8 cellular contexts compared by ENCODE assay signal in genomic region chr19:55279376-55279772, GRCh38. TPM values are rescaled to one million over a fixed set of nuclear protein-coding genes. Genes with fewer than 3 reads are reported as not detected.
A peak's percentile ranks its signal among the peaks of the same experiment; 100 is the strongest.
DNase-seq lines count a peak whose midpoint lies in the region; ATAC-seq and TF ChIP-seq lines count a peak whose summit lies in the region.

No MANE protein-coding gene starts in this region.

- DNase-seq in GM06990 (ENCODE audit: extremely low read depth, insufficient read length) (no peak), fibroblast of mammary gland (ENCODE audit: low read depth) (no peak), psoas muscle (no peak), NCI-H187 (lab: John Stamatoyannopoulos, UW) (no peak), midbrain (lab: John Stamatoyannopoulos, UW) (no peak)

- no peaks in the 10 kb centered on the region for H4K20me1 ChIP-seq in SU-DHL-6 (ENCODE audit: low read depth, low read length)

- H3K9ac ChIP-seq in SU-DHL-6 (ENCODE audit: low read length): peak overlapping the region; percentile 66

- no peaks in the 10 kb centered on the region for H3K9me2 ChIP-seq in SU-DHL-6 (replicated peaks; ENCODE audit: insufficient read depth, low read length)

- H3F3A ChIP-seq in SU-DHL-6 (ENCODE audit: insufficient read depth): peaks cover 41% of the 10 kb centered on the region

- ATAC-seq in psoas muscle (no peak), HG03025 (IDR thresholded peaks at IDR 0.05; ENCODE audit: low FRiP score, unreplicated experiment) (no peak), HG03196 (IDR thresholded peaks at IDR 0.05; ENCODE audit: unreplicated experiment) (no peak)

- peak overlapping the region; percentile 73 for H3K4me2 ChIP-seq in SU-DHL-6 (ENCODE audit: low read depth, low read length, poor library complexity, severe bottlenecking)

- 4 to 10% (median 6%) methylated on average over 22 to 23 of the region's 23 CpGs for whole genome bisulfite sequencing in psoas muscle, 3 donors

- peak overlapping the region; percentile 60 for H2AFZ ChIP-seq in SU-DHL-6 (ENCODE audit: low read depth, low read length, severe bottlenecking)

- H3K79me2 ChIP-seq in SU-DHL-6 (ENCODE audit: insufficient read depth, low read length): no peaks in the 10 kb centered on the region

- H3K9me3 ChIP-seq in SU-DHL-6 (ENCODE audit: insufficient read depth, low read length) (no peaks in the 10 kb centered on the region), psoas muscle (no peaks in the 10 kb centered on the region)

- peaks cover 5% of the 10 kb centered on the region for H3K4me1 ChIP-seq in psoas muscle

- H3K27ac ChIP-seq in SU-DHL-6 (ENCODE audit: low read depth, low read length) (peak overlapping the region; percentile 22; the same call in 1 of the 2 replicates), psoas muscle (peak overlapping the region; percentile 77)

- H3K36me3 ChIP-seq in GM06990 (ENCODE audit: control insufficient read depth, insufficient read depth, low read length) (no peaks in the 10 kb centered on the region; the same call in 1 of the 2 replicates), SU-DHL-6 (ENCODE audit: low read length) (no peaks in the 10 kb centered on the region), psoas muscle (ENCODE audit: insufficient read depth in 1 of 2, low read depth in 1 of 2) (peaks cover 0 to 36% of the 10 kb centered on the region in 2 donors)

- TF ChIP-seq CTCF in GM06990 (IDR thresholded peaks at IDR 0.05; ENCODE audit: insufficient read depth, low read length, poor library complexity, severe bottlenecking) (no peak), SU-DHL-6 (IDR thresholded peaks at IDR 0.05; ENCODE audit: insufficient read depth, low read length, poor library complexity, severe bottlenecking) (no peak), fibroblast of mammary gland (conservative IDR thresholded peaks at IDR 0.05; ENCODE audit: control insufficient read depth, insufficient read depth, low read depth, low read length) (no peak), psoas muscle (IDR thresholded peaks at IDR 0.05) (no peak)

- intact Hi-C loops in psoas muscle (cut with DNase I): loop anchor here in 1 of 2 donors (2.0 kb wide), 1 partner anchor 15 kb away; no protein-coding TSS in a partner anchor

- peak overlapping the region; percentile 83 for H3K4me3 ChIP-seq in GM06990 (replicated peaks; ENCODE audit: low read depth, low read length)
- H3K4me3 ChIP-seq in SU-DHL-6 (ENCODE audit: insufficient read depth, low read length, poor library complexity, severe bottlenecking): peak overlapping the region; percentile 80
- H3K4me3 ChIP-seq in fibroblast of mammary gland (ENCODE audit: control insufficient read depth, low read depth, low read length): peak overlapping the region; percentile 77
- H3K4me3 ChIP-seq in psoas muscle: peak overlapping the region; percentile 91

- H3K27me3 ChIP-seq in GM06990 (replicated peaks; ENCODE audit: control insufficient read depth, insufficient read depth, low read length) (no peaks in the 10 kb centered on the region), SU-DHL-6 (ENCODE audit: low read length) (no peaks in the 10 kb centered on the region), psoas muscle (ENCODE audit: insufficient read depth in 3 of 3, low read length in 2 of 3) (peaks cover 0 to 11% (median 4%) of the 10 kb centered on the region in 3 donors)

RNA-seq across cellular contexts. Expression of gene HSPBP1, which starts 0.5 kb away (rescaled TPM):
- total RNA-seq in psoas muscle: 10 to 100 TPM; 23.0 to 34.0 (median 28.6) TPM
- 10 to 100 TPM; 41.8 to 98.2 (median 65.6) TPM for polyA plus RNA-seq in psoas muscle

RNA-seq across cellular contexts. Expression of gene BRSK1, which starts 4.4 kb away (rescaled TPM):
- total RNA-seq in psoas muscle: 1 to 10 TPM in 2 of 4 donors, under 1 TPM in 2; 0.77 to 1.1 (median 0.92) TPM
- polyA plus RNA-seq in psoas muscle: under 1 TPM; 0.14 to 0.64 (median 0.53) TPM

RNA-seq across cellular contexts. Expression of gene PPP6R1, which starts 20.6 kb away (rescaled TPM):
- 10 to 100 TPM; 38.1 to 51.8 (median 43.9) TPM for total RNA-seq in psoas muscle
- 10 to 100 TPM; 27.9 to 72.3 (median 50.0) TPM for polyA plus RNA-seq in psoas muscle

RNA-seq across cellular contexts. Expression of gene TMEM150B, which starts 45.8 kb away (rescaled TPM):
- 1 to 10 TPM in 1 of 4 donors, under 1 TPM in 3; 0.38 to 1.1 (median 0.57) TPM for total RNA-seq in psoas muscle
- under 1 TPM; 0.08 to 0.30 (median 0.23) TPM for polyA plus RNA-seq in psoas muscle

RNA-seq across cellular contexts. Expression of gene TMEM86B, which starts 50.8 kb away (rescaled TPM):
- 1 to 10 TPM; 2.0 to 2.4 (median 2.3) TPM for total RNA-seq in psoas muscle
- 1 to 10 TPM in 2 of 3 donors, under 1 TPM in 1; 0.68 to 2.1 (median 1.2) TPM for polyA plus RNA-seq in psoas muscle
